17 cellular contexts compared by ENCODE assay signal in genomic region chr12:109981311-109981710, GRCh38. TPM values are rescaled to one million over a fixed set of nuclear protein-coding genes. Genes with fewer than 3 reads are reported as not detected.
DNase-seq lines count a peak whose midpoint lies in the region; ATAC-seq and TF ChIP-seq lines count a peak whose summit lies in the region.
"Had no signal": no experiment of that assay in that cellular context is flagged by ENCODE, and none has a peak within 500 bp of the region (broad histone marks: within the 10 kb centered on the region; RNA-seq: fewer than 3 reads in every experiment).

No MANE protein-coding gene starts in this region.

- no peaks in the 10 kb centered on the region for H3K27me3 Mint-ChIP-seq in activated CD8-positive, alpha-beta memory T cell treated with anti-CD3 and anti-CD28 coated beads, Interleukin-2, amount 10 ng/mL, durations not matched to agents 7 days and 5 days
- H3K27me3 Mint-ChIP-seq in naive thymus-derived CD4-positive, alpha-beta T cell = no peaks in the 10 kb centered on the region
- H3K27me3 Mint-ChIP-seq in stimulated activated memory B cell treated with anti-CD40 and anti-IgM and Interleukin-4, amounts not matched to agents 10 μg/mL and 1 μg/mL and 100 μg/mL, for 72 hours = no peaks in the 10 kb centered on the region

- H3K27me3 ChIP-seq in naive thymus-derived CD4-positive, alpha-beta T cell (ENCODE audit: control insufficient read depth in 2 of 2, insufficient read depth in 2 of 2, low read length in 2 of 2) = no peaks in the 10 kb centered on the region
- H3K27me3 ChIP-seq: testis had no signal

- no peak overlapping the region for H3K4me3 ChIP-seq in naive thymus-derived CD4-positive, alpha-beta T cell (ENCODE audit: low read length)
- H3K4me3 ChIP-seq in OCI-LY7 (ENCODE audit: low read depth, low read length, poor library complexity, severe bottlenecking) = no peak overlapping the region
- H3K4me3 ChIP-seq: testis had no signal

- H3K27ac ChIP-seq in naive thymus-derived CD4-positive, alpha-beta T cell (ENCODE audit: low read depth, low read length) = no peak overlapping the region
- no peak overlapping the region for H3K27ac ChIP-seq in OCI-LY7 (ENCODE audit: low read depth, low read length, poor library complexity, severe bottlenecking)
- H3K27ac ChIP-seq: 22Rv1, testis had no signal

- CTCF ChIA-PET in activated CD8-positive, alpha-beta memory T cell treated with anti-CD3 and anti-CD28 coated beads, Interleukin-2, amount 10 ng/mL, durations not matched to agents 7 days and 5 days (lab: Charles Lee) = no interaction called here
- CTCF ChIA-PET in naive thymus-derived CD4-positive, alpha-beta T cell (lab: Charles Lee) = no interaction called here
- CTCF ChIA-PET in OCI-LY7 (lab: Charles Lee; ENCODE audit: unreplicated experiment) = no interaction called here

- no peaks in the 10 kb centered on the region; the same call in 1 of the 2 replicates for H4K20me1 ChIP-seq in OCI-LY7 (ENCODE audit: insufficient read depth, low read length)

- H3K4me3 Mint-ChIP-seq in activated CD8-positive, alpha-beta memory T cell treated with anti-CD3 and anti-CD28 coated beads, Interleukin-2, amount 10 ng/mL, durations not matched to agents 7 days and 5 days = no peak overlapping the region
- H3K4me3 Mint-ChIP-seq in naive thymus-derived CD4-positive, alpha-beta T cell = peak overlapping the region in 1 of 10 donors; percentile 54
- H3K4me3 Mint-ChIP-seq in stimulated activated memory B cell treated with anti-CD40 and anti-IgM and Interleukin-4, amounts not matched to agents 10 μg/mL and 1 μg/mL and 100 μg/mL, for 72 hours = no peak overlapping the region

- H3K79me2 ChIP-seq in OCI-LY7 (ENCODE audit: insufficient read depth, low read depth, low read length) = no peaks in the 10 kb centered on the region; the same call in 1 of the 2 replicates

- H3K36me3 ChIP-seq in naive thymus-derived CD4-positive, alpha-beta T cell (ENCODE audit: control insufficient read depth in 2 of 3, insufficient read depth in 3 of 3, low read length in 3 of 3) = peaks cover 32 to 93% (median 52%) of the 10 kb centered on the region in 3 experiments
- H3K36me3 ChIP-seq in OCI-LY7 (ENCODE audit: insufficient read depth, low read length) = peaks cover 99% of the 10 kb centered on the region

- H2AFZ ChIP-seq in OCI-LY7 (ENCODE audit: low read length) = no peak overlapping the region

- H3K9me3 Mint-ChIP-seq in activated CD8-positive, alpha-beta memory T cell treated with anti-CD3 and anti-CD28 coated beads, Interleukin-2, amount 10 ng/mL, durations not matched to agents 7 days and 5 days (ENCODE audit: low read depth) = peaks cover 3% of the 10 kb centered on the region
- peaks cover 0 to 6% (median 0%) of the 10 kb centered on the region in 11 donors for H3K9me3 Mint-ChIP-seq in naive thymus-derived CD4-positive, alpha-beta T cell
- H3K9me3 Mint-ChIP-seq in stimulated activated memory B cell treated with anti-CD40 and anti-IgM and Interleukin-4, amounts not matched to agents 10 μg/mL and 1 μg/mL and 100 μg/mL, for 72 hours = peaks cover 4% of the 10 kb centered on the region

- POLR2A ChIA-PET in naive thymus-derived CD4-positive, alpha-beta T cell (lab: Charles Lee) = no interaction called here
- POLR2A ChIA-PET in OCI-LY7 (lab: Charles Lee) = interaction anchor here (0.5 kb wide), 1 partner anchor 92 kb away, joined by 3 read pairs; no protein-coding TSS in a partner anchor

- peaks cover 0 to 3% of the 10 kb centered on the region in 2 donors for H3K4me1 ChIP-seq in naive thymus-derived CD4-positive, alpha-beta T cell (ENCODE audit: control insufficient read depth in 2 of 2, insufficient read depth in 2 of 2, low read length in 2 of 2)
- H3K4me1 ChIP-seq in OCI-LY7 (ENCODE audit: insufficient read depth, low read length, poor library complexity, severe bottlenecking) = no peaks in the 10 kb centered on the region
- H3K4me1 ChIP-seq: testis had no signal

- peak; percentile 63 for ATAC-seq in activated CD8-positive, alpha-beta memory T cell treated with anti-CD3 and anti-CD28 coated beads, Interleukin-2, amount 10 ng/mL, durations not matched to agents 7 days and 5 days
- peak; percentile 81 for ATAC-seq in naive thymus-derived CD4-positive, alpha-beta T cell
- ATAC-seq in stimulated activated memory B cell treated with anti-CD40 and anti-IgM and Interleukin-4, amounts not matched to agents 10 μg/mL and 1 μg/mL and 100 μg/mL, for 72 hours = no peak
- no peak for ATAC-seq in GM21529 (IDR thresholded peaks at IDR 0.05; ENCODE audit: unreplicated experiment)

- TF ChIP-seq CTCF in OCI-LY7 (conservative IDR thresholded peaks at IDR 0.05; ENCODE audit: low read length) = no peak

- H3K4me1 Mint-ChIP-seq in activated CD8-positive, alpha-beta memory T cell treated with anti-CD3 and anti-CD28 coated beads, Interleukin-2, amount 10 ng/mL, durations not matched to agents 7 days and 5 days = peaks cover 37% of the 10 kb centered on the region
- H3K4me1 Mint-ChIP-seq in naive thymus-derived CD4-positive, alpha-beta T cell = peaks cover 20 to 48% (median 27%) of the 10 kb centered on the region in 7 donors
- peaks cover 22% of the 10 kb centered on the region for H3K4me1 Mint-ChIP-seq in stimulated activated memory B cell treated with anti-CD40 and anti-IgM and Interleukin-4, amounts not matched to agents 10 μg/mL and 1 μg/mL and 100 μg/mL, for 72 hours

- peaks cover 74% of the 10 kb centered on the region for H3K36me3 Mint-ChIP-seq in activated CD8-positive, alpha-beta memory T cell treated with anti-CD3 and anti-CD28 coated beads, Interleukin-2, amount 10 ng/mL, durations not matched to agents 7 days and 5 days
- H3K36me3 Mint-ChIP-seq in naive thymus-derived CD4-positive, alpha-beta T cell = peaks cover 21 to 54% (median 49%) of the 10 kb centered on the region in 5 donors
- H3K36me3 Mint-ChIP-seq in stimulated activated memory B cell treated with anti-CD40 and anti-IgM and Interleukin-4, amounts not matched to agents 10 μg/mL and 1 μg/mL and 100 μg/mL, for 72 hours = peaks cover 65% of the 10 kb centered on the region

- H3K27ac Mint-ChIP-seq in activated CD8-positive, alpha-beta memory T cell treated with anti-CD3 and anti-CD28 coated beads, Interleukin-2, amount 10 ng/mL, durations not matched to agents 7 days and 5 days = no peak overlapping the region
- peak overlapping the region in 5 of 9 donors; percentile 8 to 77 (median 65) for H3K27ac Mint-ChIP-seq in naive thymus-derived CD4-positive, alpha-beta T cell
- peak overlapping the region; percentile 31 for H3K27ac Mint-ChIP-seq in stimulated activated memory B cell treated with anti-CD40 and anti-IgM and Interleukin-4, amounts not matched to agents 10 μg/mL and 1 μg/mL and 100 μg/mL, for 72 hours

- no peak for DNase-seq in activated CD8-positive, alpha-beta memory T cell treated with anti-CD3 and anti-CD28 coated beads, Interleukin-2, amount 10 ng/mL, durations not matched to agents 7 days and 5 days
- no peak for DNase-seq in activated CD8-positive, alpha-beta memory T cell treated with anti-CD3 and anti-CD28 coated beads for 24 hours
- DNase-seq in activated T-helper 1 cell treated with Interleukin-2 at 50 U/mL for 16 hours (ENCODE audit: low read depth) = peak; percentile 10
- peak in 2 of 9 donors; percentile 30 to 55 for DNase-seq in naive thymus-derived CD4-positive, alpha-beta T cell
- DNase-seq in OCI-LY7 (ENCODE audit: low spot score) = no peak
- DNase-seq in SK-N-DZ (ENCODE audit: low spot score) = no peak
- DNase-seq: cerebellar nuclear complex, GDM1, KBM-7, kidney glomerular epithelial cell, NCI-H146, NCI-H774, posterior cingulate gyrus, testis had no signal

- H3K9me2 ChIP-seq in OCI-LY7 (ENCODE audit: insufficient read depth, low read length) = no peaks in the 10 kb centered on the region

- H3K9me3 ChIP-seq in naive thymus-derived CD4-positive, alpha-beta T cell (ENCODE audit: control insufficient read depth in 2 of 3, low read length in 3 of 3) = no peaks in the 10 kb centered on the region
- H3K9me3 ChIP-seq in OCI-LY7 (ENCODE audit: low read length) = no peaks in the 10 kb centered on the region
- H3K9me3 ChIP-seq: testis had no signal

- BruUV-seq in OCI-LY7 (replicated peaks; lab: Mats Ljungman, UMichigan) = no TSS peak

- no peak overlapping the region for H3K4me2 ChIP-seq in OCI-LY7 (ENCODE audit: low read length)

- intact Hi-C loops in naive thymus-derived CD4-positive, alpha-beta T cell (cut with micrococcal nuclease) = loop anchor here (1.0 to 5.0 kb wide), 3 partner anchors 13 to 36 kb away; no protein-coding TSS in a partner anchor
- intact Hi-C loops in OCI-LY7 (cut with micrococcal nuclease; ENCODE audit: unreplicated experiment) = loop anchor here (5.0 kb wide), 1 partner anchor 34 kb away; no protein-coding TSS in a partner anchor

RNA-seq across cellular contexts. Expression of gene GIT2, which starts 14.9 kb away (rescaled TPM):
- 10 to 100 TPM; 90.6 to 92.3 TPM for total RNA-seq in activated CD8-positive, alpha-beta memory T cell treated with anti-CD3 and anti-CD28 coated beads, Interleukin-2, amount 10 ng/mL, durations not matched to agents 7 days and 5 days
- total RNA-seq in naive thymus-derived CD4-positive, alpha-beta T cell = 100 to 1,000 TPM in 3 of 5 experiments, 10 to 100 TPM in 2; 70.3 to 128 (median 109) TPM
- 10 to 100 TPM; 63.2 to 87.1 TPM for polyA plus RNA-seq in naive thymus-derived CD4-positive, alpha-beta T cell
- total RNA-seq in OCI-LY7 (2014; rRNA removed; shearing (Covaris generic)) = 57.1 and 60.6 TPM in 2 replicates
- 123 and 124 TPM in 2 replicates for total RNA-seq in OCI-LY7 (2022)
- 11.4 and 14.0 TPM in 2 replicates for polyA plus RNA-seq in SK-N-DZ (2014; cell fraction: cytosol; rRNA removed)
- 19.4 and 29.2 TPM in 2 replicates for polyA plus RNA-seq in SK-N-DZ (2014; cell fraction: nucleus; rRNA removed)

RNA-seq across cellular contexts. Expression of gene ANKRD13A, which starts 17.9 kb away (rescaled TPM):
- 10 to 100 TPM; 68.6 to 78.2 TPM for total RNA-seq in activated CD8-positive, alpha-beta memory T cell treated with anti-CD3 and anti-CD28 coated beads, Interleukin-2, amount 10 ng/mL, durations not matched to agents 7 days and 5 days
- total RNA-seq in naive thymus-derived CD4-positive, alpha-beta T cell = 10 to 100 TPM; 53.3 to 82.8 (median 67.0) TPM
- polyA plus RNA-seq in naive thymus-derived CD4-positive, alpha-beta T cell = 10 to 100 TPM; 33.4 to 57.0 TPM
- total RNA-seq in OCI-LY7 (2014; rRNA removed; shearing (Covaris generic)) = 135 and 140 TPM in 2 replicates
- 208 and 216 TPM in 2 replicates for total RNA-seq in OCI-LY7 (2022)
- polyA plus RNA-seq in SK-N-DZ (2014; cell fraction: cytosol; rRNA removed) = 40.7 and 64.8 TPM in 2 replicates
- 70.7 and 95.2 TPM in 2 replicates for polyA plus RNA-seq in SK-N-DZ (2014; cell fraction: nucleus; rRNA removed)

Comparison
In these comparisons a context has a peak if more than half of its experiments do, and no peak if none do; other contexts are left out.
1. ATAC-seq: peak in activated CD8-positive, alpha-beta memory T cell treated with anti-CD3 and anti-CD28 coated beads, Interleukin-2, amount 10 ng/mL, durations not matched to agents 7 days and 5 days (single experiment) and naive thymus-derived CD4-positive, alpha-beta T cell (single experiment); none in stimulated activated memory B cell treated with anti-CD40 and anti-IgM and Interleukin-4, amounts not matched to agents 10 μg/mL and 1 μg/mL and 100 μg/mL, for 72 hours (single experiment) and GM21529 (single experiment).